In the genomic region with DNA sequence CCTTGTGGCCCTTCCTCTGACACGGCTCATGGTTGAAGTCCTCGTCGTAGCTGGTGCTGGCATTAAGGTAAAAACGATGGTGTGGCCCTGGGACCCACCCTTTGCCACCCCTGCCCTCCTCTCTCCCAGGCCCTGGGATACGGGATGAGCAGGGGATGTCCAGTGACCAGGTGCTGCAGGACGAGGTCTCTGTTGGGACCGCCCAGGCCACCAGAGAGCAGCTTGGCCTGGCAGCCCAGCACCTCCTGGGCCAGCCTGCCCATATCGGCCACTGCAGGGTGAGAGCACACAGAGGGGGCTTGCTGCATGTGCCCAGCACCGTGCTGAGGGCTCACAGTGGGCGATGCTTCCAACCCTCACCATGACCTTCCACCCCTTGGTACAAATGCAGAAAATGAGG, we compare ENCODE assay signal across 22 cellular contexts. TPM values are rescaled to one million over a fixed set of nuclear protein-coding genes. Genes with fewer than 3 reads are reported as not detected.
"Had no signal": no experiment of that assay in that cellular context is flagged by ENCODE, and none has a peak within 500 bp of the region (broad histone marks: within the 10 kb centered on the region; RNA-seq: fewer than 3 reads in every experiment).

No MANE protein-coding gene starts in this region.

- DNase-seq: activated B cell treated with CpG ODN at 0.5 μM for 24 hours; activated naive CD4-positive, alpha-beta T cell; amniotic stem cell; effector memory CD4-positive, alpha-beta T cell; esophagus squamous epithelium; heart right ventricle; immature natural killer cell; kidney glomerular epithelial cell; left ventricle myocardium superior; spleen; stimulated activated naive B cell treated with anti-CD40 and anti-IgM and Interleukin-4, amounts not matched to agents 10 μg/mL and 1 μg/mL and 100 μg/mL, for 72 hours; uterus had no signal

- H3K4me1 Mint-ChIP-seq: activated naive CD8-positive, alpha-beta T cell treated with anti-CD3 and anti-CD28 coated beads for 36 hours had no signal

- ATAC-seq: heart right ventricle; left ventricle myocardium superior; stimulated activated naive B cell treated with anti-CD40 and anti-IgM and Interleukin-4, amounts not matched to agents 10 μg/mL and 1 μg/mL and 100 μg/mL, for 72 hours had no signal

- H3K27me3 ChIP-seq: cardiac muscle cell, esophagus squamous epithelium, heart right ventricle, spleen, uterus had no signal

- H3K9me3 Mint-ChIP-seq: activated B cell treated with CpG ODN at 0.5 μM for 24 hours; activated CD4-positive, alpha-beta memory T cell treated with anti-CD3 and anti-CD28 coated beads, Interleukin-2, amount 10 ng/mL, durations not matched to agents 7 days and 5 days; activated naive CD8-positive, alpha-beta T cell treated with anti-CD3 and anti-CD28 coated beads for 36 hours; immature natural killer cell; naive thymus-derived CD8-positive, alpha-beta T cell; stimulated activated naive B cell treated with anti-CD40 and anti-IgM and Interleukin-4, amounts not matched to agents 10 μg/mL and 1 μg/mL and 100 μg/mL, for 72 hours had no signal

- H3K36me3 Mint-ChIP-seq: activated CD8-positive, alpha-beta memory T cell treated with anti-CD3 and anti-CD28 coated beads, Interleukin-2, amount 10 ng/mL, durations not matched to agents 7 days and 5 days had no signal

- H3K9ac ChIP-seq: parathyroid adenoma had no signal

- H3K4me3 ChIP-seq: cardiac muscle cell, esophagus squamous epithelium, heart right ventricle, spleen, thoracic aorta, uterus had no signal

- H3K27ac ChIP-seq: heart right ventricle, parathyroid adenoma had no signal

- H3K27ac Mint-ChIP-seq: activated B cell treated with CpG ODN at 0.5 μM for 24 hours; activated CD4-positive, alpha-beta memory T cell treated with anti-CD3 and anti-CD28 coated beads, Interleukin-2, amount 10 ng/mL, durations not matched to agents 7 days and 5 days; activated CD8-positive, alpha-beta memory T cell treated with anti-CD3 and anti-CD28 coated beads, Interleukin-2, amount 10 ng/mL, durations not matched to agents 7 days and 5 days; activated naive CD8-positive, alpha-beta T cell treated with anti-CD3 and anti-CD28 coated beads for 36 hours; immature natural killer cell; stimulated activated naive B cell treated with anti-CD40 and anti-IgM and Interleukin-4, amounts not matched to agents 10 μg/mL and 1 μg/mL and 100 μg/mL, for 72 hours had no signal

- H3K27me3 Mint-ChIP-seq: activated B cell treated with CpG ODN at 0.5 μM for 24 hours; activated CD4-positive, alpha-beta memory T cell treated with anti-CD3 and anti-CD28 coated beads, Interleukin-2, amount 10 ng/mL, durations not matched to agents 7 days and 5 days; activated CD8-positive, alpha-beta memory T cell treated with anti-CD3 and anti-CD28 coated beads, Interleukin-2, amount 10 ng/mL, durations not matched to agents 7 days and 5 days; activated naive CD8-positive, alpha-beta T cell treated with anti-CD3 and anti-CD28 coated beads for 36 hours; naive thymus-derived CD8-positive, alpha-beta T cell; stimulated activated naive B cell treated with anti-CD40 and anti-IgM and Interleukin-4, amounts not matched to agents 10 μg/mL and 1 μg/mL and 100 μg/mL, for 72 hours had no signal

- H3K4me1 ChIP-seq: uterus had no signal

- H3K36me3 ChIP-seq: uterus had no signal

- H3K9me3 ChIP-seq: esophagus squamous epithelium, heart right ventricle, spleen, thoracic aorta, uterus had no signal

- FAIRE-seq: endothelial cell of umbilical vein had no signal

- H3K79me2 ChIP-seq: parathyroid adenoma had no signal

- H3K4me3 Mint-ChIP-seq: activated B cell treated with CpG ODN at 0.5 μM for 24 hours; activated CD4-positive, alpha-beta memory T cell treated with anti-CD3 and anti-CD28 coated beads, Interleukin-2, amount 10 ng/mL, durations not matched to agents 7 days and 5 days; activated CD8-positive, alpha-beta memory T cell treated with anti-CD3 and anti-CD28 coated beads, Interleukin-2, amount 10 ng/mL, durations not matched to agents 7 days and 5 days; activated naive CD8-positive, alpha-beta T cell treated with anti-CD3 and anti-CD28 coated beads for 36 hours; immature natural killer cell; stimulated activated naive B cell treated with anti-CD40 and anti-IgM and Interleukin-4, amounts not matched to agents 10 μg/mL and 1 μg/mL and 100 μg/mL, for 72 hours had no signal

RNA-seq across cellular contexts. Expression of a gene that starts 31.4 kb away (rescaled TPM):
- total RNA-seq: activated CD4-positive, alpha-beta memory T cell treated with anti-CD3 and anti-CD28 coated beads, Interleukin-2, amount 10 ng/mL, durations not matched to agents 7 days and 5 days; activated CD8-positive, alpha-beta memory T cell treated with anti-CD3 and anti-CD28 coated beads, Interleukin-2, amount 10 ng/mL, durations not matched to agents 7 days and 5 days; activated naive CD8-positive, alpha-beta T cell treated with anti-CD3 and anti-CD28 coated beads for 36 hours; cardiac muscle cell; endothelial cell of umbilical vein; mesenteric fat pad; renal cortical epithelial cell; thoracic aorta had no signal
- polyA plus RNA-seq: cardiac muscle cell; immature natural killer cell; naive thymus-derived CD8-positive, alpha-beta T cell had no signal
